Comparison of ENCODE assay signal across 10 cellular contexts in the genomic region with DNA sequence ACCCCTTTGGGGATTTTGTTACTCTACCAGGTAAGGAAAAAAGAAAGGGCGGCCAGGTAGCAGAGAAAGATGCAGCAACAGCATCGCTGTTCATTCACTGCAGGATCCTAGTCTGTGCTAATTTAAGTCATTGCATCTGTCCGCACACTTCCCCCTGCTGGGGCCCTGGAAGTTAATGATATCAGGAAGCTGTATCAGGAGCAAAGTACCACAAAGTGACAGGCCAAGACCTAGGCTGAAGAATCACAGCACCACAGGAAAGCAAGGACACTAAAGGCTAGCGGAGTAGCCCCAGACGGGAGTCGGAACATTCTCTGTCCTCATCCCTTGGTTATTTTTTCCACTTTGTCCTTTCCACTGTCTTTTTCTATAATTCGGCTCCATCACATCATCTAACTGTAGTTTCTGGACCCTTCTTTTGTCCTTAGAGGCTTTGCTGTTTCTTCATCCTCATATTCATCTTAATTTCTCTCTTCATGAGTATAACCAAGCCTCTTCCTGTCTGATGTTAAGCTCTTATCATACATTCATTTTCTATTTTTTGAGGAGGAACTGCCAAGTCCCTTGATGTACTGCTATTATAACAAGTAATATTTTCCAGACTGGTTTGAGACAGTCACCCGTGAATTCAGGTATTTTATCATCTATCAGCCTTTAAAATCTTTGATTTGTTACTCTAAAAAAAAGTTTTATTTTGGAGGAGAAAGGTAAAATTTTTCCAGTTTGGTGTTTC. TPM values are rescaled to one million over a fixed set of nuclear protein-coding genes. Genes with fewer than 3 reads are reported as not detected.
DNase-seq lines count a peak whose midpoint lies in the region; ATAC-seq and TF ChIP-seq lines count a peak whose summit lies in the region.
"Had no signal": no experiment of that assay in that cellular context is flagged by ENCODE, and none has a peak within 500 bp of the region (broad histone marks: within the 10 kb centered on the region; RNA-seq: fewer than 3 reads in every experiment).

No MANE protein-coding gene starts in this region.

- no peak for DNase-seq in CD4-positive, alpha-beta memory T cell
- DNase-seq in NCI-H69 (lab: John Stamatoyannopoulos, UW) = peak; percentile 11
- no peak for DNase-seq in glutamatergic neuron
- no peak for DNase-seq in effector CD4-positive, alpha-beta T cell
- no peak for DNase-seq in cerebellar nuclear complex (lab: John Stamatoyannopoulos, UW)
- no peak for DNase-seq in foreskin keratinocyte
- DNase-seq in germinal center (ENCODE audit: low spot score) = no peak
- DNase-seq: cortex of kidney had no signal

- peaks cover 32% of the 10 kb centered on the region for H3K4me1 ChIP-seq in CD4-positive, alpha-beta memory T cell (ENCODE audit: insufficient read depth, low read length)
- H3K4me1 ChIP-seq in parathyroid adenoma (peaks cover 6% of the 10 kb centered on the region), foreskin keratinocyte (peaks cover 17% of the 10 kb centered on the region)

- H3K4me1 Mint-ChIP-seq in CD4-positive, alpha-beta memory T cell = peaks cover 32 to 62% (median 41%) of the 10 kb centered on the region in 4 donors
- peaks cover 16% of the 10 kb centered on the region for H3K4me1 Mint-ChIP-seq in glutamatergic neuron (ENCODE audit: low read depth, unreplicated experiment)

- no peak overlapping the region for H2AFZ ChIP-seq in parathyroid adenoma

- H3K27ac Mint-ChIP-seq in CD4-positive, alpha-beta memory T cell = peak overlapping the region; percentile 55 to 88 (median 78)
- peak overlapping the region; percentile 40 for H3K27ac Mint-ChIP-seq in glutamatergic neuron (ENCODE audit: unreplicated experiment)

- no peaks in the 10 kb centered on the region for H3K9me3 ChIP-seq in CD4-positive, alpha-beta memory T cell (ENCODE audit: control insufficient read depth in 1 of 2, low read length in 2 of 2)
- H3K9me3 ChIP-seq in parathyroid adenoma (ENCODE audit: control insufficient read depth, low read length) = no peaks in the 10 kb centered on the region
- H3K9me3 ChIP-seq: gastroesophageal sphincter had no signal

- no peak overlapping the region for H3K4me3 ChIP-seq in CD4-positive, alpha-beta memory T cell (ENCODE audit: low read length in 2 of 2)
- H3K4me3 ChIP-seq in parathyroid adenoma (ENCODE audit: low read depth, low read length) = no peak overlapping the region
- H3K4me3 ChIP-seq: gastroesophageal sphincter had no signal

- peak overlapping the region in 3 of 8 donors; percentile 17 to 57 (median 36) for H3K4me3 Mint-ChIP-seq in CD4-positive, alpha-beta memory T cell
- no peak overlapping the region for H3K4me3 Mint-ChIP-seq in glutamatergic neuron (ENCODE audit: unreplicated experiment)

- POLR2A ChIA-PET in CD4-positive, alpha-beta memory T cell (lab: Charles Lee; ENCODE audit: partially characterized antibody) = interaction anchor here (0.6 to 3.1 kb wide), 3 partner anchors 13 to 28 kb away, joined by 4 to 13 read pairs (median 6); a partner anchor contains a TSS

- peaks cover 7 to 11% of the 10 kb centered on the region in 2 donors for H3K36me3 Mint-ChIP-seq in CD4-positive, alpha-beta memory T cell
- no peaks in the 10 kb centered on the region for H3K36me3 Mint-ChIP-seq in glutamatergic neuron (ENCODE audit: unreplicated experiment)

- H3K9ac ChIP-seq in parathyroid adenoma = no peak overlapping the region

- TF ChIP-seq CTCF in glutamatergic neuron (IDR thresholded peaks at IDR 0.05; ENCODE audit: partially characterized antibody, unreplicated experiment) (no peak), parathyroid adenoma (IDR thresholded peaks at IDR 0.05) (no peak), foreskin keratinocyte (conservative IDR thresholded peaks at IDR 0.05) (no peak)

- peaks cover 0 to 2% (median 0%) of the 10 kb centered on the region in 8 donors for H3K9me3 Mint-ChIP-seq in CD4-positive, alpha-beta memory T cell
- H3K9me3 Mint-ChIP-seq in glutamatergic neuron (ENCODE audit: unreplicated experiment) = no peaks in the 10 kb centered on the region

- no peak for ATAC-seq in foreskin keratinocyte

- intact Hi-C loops in CD4-positive, alpha-beta memory T cell (cut with micrococcal nuclease) = no loop called here

- H3K27me3 ChIP-seq in CD4-positive, alpha-beta memory T cell (ENCODE audit: insufficient read depth, low read length) = no peaks in the 10 kb centered on the region
- H3K27me3 ChIP-seq in parathyroid adenoma (ENCODE audit: control insufficient read depth, insufficient read depth, low read length) (no peaks in the 10 kb centered on the region), foreskin keratinocyte (no peaks in the 10 kb centered on the region)
- H3K27me3 ChIP-seq: gastroesophageal sphincter had no signal

- no peaks in the 10 kb centered on the region for H3K36me3 ChIP-seq in CD4-positive, alpha-beta memory T cell (ENCODE audit: insufficient read depth, low read length)
- H3K36me3 ChIP-seq in parathyroid adenoma (ENCODE audit: control insufficient read depth, insufficient read depth, low read length) = no peaks in the 10 kb centered on the region
- H3K36me3 ChIP-seq: gastroesophageal sphincter had no signal

- no peaks in the 10 kb centered on the region for H3K79me2 ChIP-seq in parathyroid adenoma

- H3K4me2 ChIP-seq in parathyroid adenoma (ENCODE audit: low read length) = no peak overlapping the region

- H3K27me3 Mint-ChIP-seq in CD4-positive, alpha-beta memory T cell = no peaks in the 10 kb centered on the region
- H3K27me3 Mint-ChIP-seq in glutamatergic neuron (ENCODE audit: unreplicated experiment) = no peaks in the 10 kb centered on the region

- CTCF ChIA-PET in CD4-positive, alpha-beta memory T cell (lab: Charles Lee; ENCODE audit: partially characterized antibody) = no interaction called here

- no peak overlapping the region for H3K27ac ChIP-seq in CD4-positive, alpha-beta memory T cell (ENCODE audit: low read depth, low read length)
- peak overlapping the region; percentile 9 for H3K27ac ChIP-seq in parathyroid adenoma
- no peak overlapping the region for H3K27ac ChIP-seq in foreskin keratinocyte

RNA-seq across cellular contexts. Expression of a gene that starts 28.4 kb away (rescaled TPM):
- total RNA-seq in CD4-positive, alpha-beta memory T cell = 100 to 1,000 TPM; 122 to 125 TPM
- 10 to 100 TPM; 16.8 to 22.8 TPM for polyA plus RNA-seq in CD4-positive, alpha-beta memory T cell
- total RNA-seq in glutamatergic neuron (ENCODE audit: unreplicated experiment) (39.0 TPM), foreskin keratinocyte (12.4 and 15.0 TPM in 2 replicates)
- polyA plus RNA-seq in foreskin keratinocyte = 3.9 and 4.0 TPM in 2 replicates
